ENCODE assay signal across 21 cellular contexts in genomic region chr15:57455969-57456368, GRCh38.
"Had no signal": no experiment of that assay in that cellular context is flagged by ENCODE, and none has a peak within 500 bp of the region (broad histone marks: within the 10 kb centered on the region; RNA-seq: fewer than 3 reads in every experiment).

No MANE protein-coding gene starts in this region.

- H3K27ac ChIP-seq: SJSA1, SK-N-MC had no signal

- H3K9me3 ChIP-seq: MG63, SJSA1 had no signal

- H3K27me3 ChIP-seq: MG63, SJSA1 had no signal

- H3K4me1 ChIP-seq: SJSA1 had no signal

- ATAC-seq: HepG2 had no signal

- DNase-seq: IMR-90, Karpas-422, KG1, MG63, NCI-H1092 treated with DMSO at 0.1 percent for 48 hours, NCI-H1436, NCI-H187, NCI-H2029, NCI-H2081 treated with DMSO at 0.1 percent for 48 hours, NCI-H2171, NCI-H226, NCI-H446, NCI-H510A, NCI-H524 treated with DMSO at 0.1 percent for 48 hours, NCI-H774, Right ventricle myocardium superior, RPMI8226, SIG-M5 had no signal

- H3K36me3 ChIP-seq: MG63, SJSA1 had no signal

- H3K4me3 ChIP-seq: MG63, SJSA1, SK-N-MC had no signal
